Comparison of ENCODE assay signal across 7 cellular contexts in the genomic region with DNA sequence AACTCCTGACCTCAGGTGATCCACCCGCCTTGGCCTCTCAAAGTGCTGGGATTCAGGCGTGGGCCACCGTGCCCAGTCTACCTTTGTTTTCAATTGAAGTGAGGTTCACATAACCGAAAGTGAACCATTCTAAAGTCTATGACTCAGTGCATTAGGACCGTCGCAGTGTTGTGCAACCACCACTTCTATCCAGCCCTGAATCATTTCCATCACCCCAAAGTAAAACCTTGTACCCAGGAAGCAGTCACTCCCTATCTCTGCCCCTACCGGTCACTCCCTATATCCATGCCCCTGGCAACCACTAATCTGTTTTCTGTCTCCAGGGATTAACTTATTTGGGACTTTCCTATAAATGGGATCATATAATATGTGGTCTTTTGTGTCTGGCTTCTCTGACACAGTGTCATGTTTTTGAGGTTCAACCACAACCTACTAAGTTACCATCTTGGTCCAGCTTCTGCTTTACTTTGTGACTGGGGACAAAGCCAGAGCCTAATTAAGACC. TPM values are rescaled to one million over a fixed set of nuclear protein-coding genes. Genes with fewer than 3 reads are reported as not detected.
A peak's percentile ranks its signal among the peaks of the same experiment; 100 is the strongest.
DNase-seq lines count a peak whose midpoint lies in the region; ATAC-seq and TF ChIP-seq lines count a peak whose summit lies in the region.

No MANE protein-coding gene starts in this region.

- ATAC-seq in SK-N-SH treated with all-trans-retinoic acid at 6 μM for 48 hours (peak; percentile 15), foreskin keratinocyte (peak; percentile 93), HG03175 (IDR thresholded peaks at IDR 0.05; ENCODE audit: unreplicated experiment) (no peak)

- TF ChIP-seq CTCF in foreskin keratinocyte (conservative IDR thresholded peaks at IDR 0.05), result peak; percentile 80

- peak overlapping the region; percentile 84 for H3K27ac ChIP-seq in foreskin keratinocyte

- peaks cover 3% of the 10 kb centered on the region for H3K4me1 ChIP-seq in foreskin keratinocyte

- H3K27me3 ChIP-seq in foreskin keratinocyte, result no peaks in the 10 kb centered on the region

- DNase-seq in HK-2 (ENCODE audit: unreplicated experiment) (peak; percentile 64), foreskin keratinocyte (peak; percentile 97 to 98), stromal cell of bone marrow (ENCODE audit: low read depth) (peak; percentile 92), iPS-NIHi7 (ENCODE audit: extremely low spot score) (no peak)
- DNase-seq in activated effector memory CD4-positive, alpha-beta T cell treated with anti-CD3 and anti-CD28 coated beads, Interleukin-2, amount 50 U/mL, for 16 hours, result no peak

TF ChIP-seq in SK-N-SH treated with all-trans-retinoic acid at 6 μM for 48 hours, 23 proteins besides CTCF, POLR2A, EP300 and RAD21:
- TF ChIP-seq ISL1 (CRISPR knock-in tag; IDR thresholded peaks at IDR 0.05) (peak; percentile 14; the same call in 1 of the 2 replicates), ZFP3 (CRISPR knock-in tag; IDR thresholded peaks at IDR 0.05) (peak; percentile 53)
- TF ChIP-seq, protein P1, sequence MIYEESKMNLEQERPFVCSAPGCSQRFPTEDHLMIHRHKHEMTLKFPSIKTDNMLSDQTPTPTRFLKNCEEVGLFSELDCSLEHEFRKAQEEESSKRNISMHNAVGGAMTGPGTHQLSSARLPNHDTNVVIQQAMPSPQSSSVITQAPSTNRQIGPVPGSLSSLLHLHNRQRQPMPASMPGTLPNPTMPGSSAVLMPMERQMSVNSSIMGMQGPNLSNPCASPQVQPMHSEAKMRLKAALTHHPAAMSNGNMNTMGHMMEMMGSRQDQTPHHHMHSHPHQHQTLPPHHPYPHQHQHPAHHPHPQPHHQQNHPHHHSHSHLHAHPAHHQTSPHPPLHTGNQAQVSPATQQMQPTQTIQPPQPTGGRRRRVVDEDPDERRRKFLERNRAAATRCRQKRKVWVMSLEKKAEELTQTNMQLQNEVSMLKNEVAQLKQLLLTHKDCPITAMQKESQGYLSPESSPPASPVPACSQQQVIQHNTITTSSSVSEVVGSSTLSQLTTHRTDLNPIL (CRISPR knock-in tag; IDR thresholded peaks at IDR 0.05; ENCODE audit: low read depth), result no peak

RNA-seq across cellular contexts. Expression of a gene that starts 28.3 kb away (rescaled TPM):
- 18.7 and 20.3 TPM in 2 replicates for total RNA-seq in foreskin keratinocyte
- 14.5 and 16.4 TPM in 2 replicates for polyA plus RNA-seq in foreskin keratinocyte

Comparison
In these comparisons a context has a peak if more than half of its experiments do, and no peak if none do; other contexts are left out.
1. DNase-seq: peak in HK-2 (single experiment), foreskin keratinocyte (2 of 2) and stromal cell of bone marrow (single experiment); none in activated effector memory CD4-positive, alpha-beta T cell treated with anti-CD3 and anti-CD28 coated beads, Interleukin-2, amount 50 U/mL, for 16 hours (single experiment) and iPS-NIHi7 (single experiment).